29 cellular contexts compared by ENCODE assay signal in genomic region chr7:11573128-11573527, GRCh38.
"Had no signal": no experiment of that assay in that cellular context is flagged by ENCODE, and none has a peak within 500 bp of the region (broad histone marks: within the 10 kb centered on the region; RNA-seq: fewer than 3 reads in every experiment).

No MANE protein-coding gene starts in this region.

- H3K9me3 ChIP-seq: colonic mucosa, esophagus squamous epithelium, gastrocnemius medialis, left ventricle myocardium inferior, mucosa of descending colon had no signal

- H3K4me3 Mint-ChIP-seq: dendritic cell treated with granulocyte-macrophage colony-stimulating factor and Interleukin-4, amounts not matched to agents 40 ng/mL and 50 ng/mL, for 4 days; effector memory CD8-positive, alpha-beta T cell; endodermal cell; memory B cell; naive B cell had no signal

- H3K36me3 Mint-ChIP-seq: memory B cell, naive B cell had no signal

- H3K27me3 Mint-ChIP-seq: dendritic cell treated with granulocyte-macrophage colony-stimulating factor and Interleukin-4, amounts not matched to agents 40 ng/mL and 50 ng/mL, for 4 days; effector memory CD8-positive, alpha-beta T cell; memory B cell; naive B cell had no signal

- H3K9me3 Mint-ChIP-seq: endodermal cell had no signal

- H3K27ac ChIP-seq: colonic mucosa, epithelial cell of prostate, esophagus squamous epithelium, gastrocnemius medialis, heart right ventricle, left ventricle myocardium inferior had no signal

- FAIRE-seq: endometrium, islet of Langerhans, keratinocyte had no signal

- H3K36me3 ChIP-seq: colonic mucosa, esophagus squamous epithelium, gastrocnemius medialis, heart right ventricle, left ventricle myocardium inferior had no signal

- ATAC-seq: effector memory CD8-positive, alpha-beta T cell; esophagus mucosa; gastrocnemius medialis; heart right ventricle; left cardiac atrium; mucosa of descending colon had no signal

- DNase-seq: colonic mucosa; cortex of kidney; effector CD8-positive, alpha-beta T cell; effector memory CD8-positive, alpha-beta T cell; endodermal cell; erythroblast; esophagus squamous epithelium; foreskin fibroblast; foreskin melanocyte; gastrocnemius medialis; glutamatergic neuron; head of caudate nucleus; heart right ventricle; hippocampal formation; left cardiac atrium; left ventricle myocardium inferior; mammary epithelial cell; mesendoderm; midbrain; mucosa of descending colon; naive B cell had no signal

- H3K4me1 ChIP-seq: colonic mucosa, esophagus squamous epithelium, gastrocnemius medialis, heart right ventricle, left ventricle myocardium inferior had no signal

- H3K4me3 ChIP-seq: colonic mucosa, esophagus squamous epithelium, gastrocnemius medialis, heart right ventricle, left ventricle myocardium inferior, lung, mucosa of descending colon had no signal

- H3K4me1 Mint-ChIP-seq: endodermal cell, memory B cell, naive B cell had no signal

- H3K27me3 ChIP-seq: colonic mucosa, esophagus squamous epithelium, gastrocnemius medialis, heart right ventricle had no signal

- H3K27ac Mint-ChIP-seq: dendritic cell treated with granulocyte-macrophage colony-stimulating factor and Interleukin-4, amounts not matched to agents 40 ng/mL and 50 ng/mL, for 4 days; effector memory CD8-positive, alpha-beta T cell; endodermal cell; memory B cell; naive B cell had no signal
